Comparison of ENCODE assay signal across 17 cellular contexts in genomic region chr1:225937048-225937968, GRCh38. TPM values are rescaled to one million over a fixed set of nuclear protein-coding genes. Genes with fewer than 3 reads are reported as not detected.
A peak's percentile ranks its signal among the peaks of the same experiment; 100 is the strongest.
DNase-seq lines count a peak whose midpoint lies in the region; TF ChIP-seq lines count a peak whose summit lies in the region.
"Had no signal": no experiment of that assay in that cellular context is flagged by ENCODE, and none has a peak within 500 bp of the region (broad histone marks: within the 10 kb centered on the region; RNA-seq: fewer than 3 reads in every experiment).

No MANE protein-coding gene starts in this region.

- H3K4me3 ChIP-seq in BLaER1 treated with 17β-estradiol and CSF1 and Interleukin-3, amounts not matched to agents 10 nM and 100 nM = no peak overlapping the region
- H3K4me3 ChIP-seq in MM.1S (ENCODE audit: low read length) = no peak overlapping the region
- peak overlapping the region; percentile 88 for H3K4me3 ChIP-seq in endodermal cell (ENCODE audit: low read length)
- H3K4me3 ChIP-seq in osteoblast (ENCODE audit: insufficient read depth, low read length) = no peak overlapping the region
- H3K4me3 ChIP-seq: SJCRH30 had no signal

- no peaks in the 10 kb centered on the region for H3K36me3 ChIP-seq in BLaER1 treated with 17β-estradiol and CSF1 and Interleukin-3, amounts not matched to agents 10 nM and 100 nM
- H3K36me3 ChIP-seq in MM.1S (replicated peaks; ENCODE audit: insufficient read depth, low read length) (no peaks in the 10 kb centered on the region), endodermal cell (ENCODE audit: control insufficient read depth, insufficient read depth, low read length) (peaks cover 39% of the 10 kb centered on the region), osteoblast (ENCODE audit: insufficient read depth, low read length) (no peaks in the 10 kb centered on the region)
- H3K36me3 ChIP-seq: SJCRH30 had no signal

- peaks cover 30% of the 10 kb centered on the region for H3F3A ChIP-seq in MM.1S (ENCODE audit: insufficient read depth, low read length)

- H3K27me3 Mint-ChIP-seq in endodermal cell (ENCODE audit: insufficient read depth) = no peaks in the 10 kb centered on the region
- peaks cover 0 to 2% (median 0%) of the 10 kb centered on the region in 3 donors for H3K27me3 Mint-ChIP-seq in immature natural killer cell (ENCODE audit: low read depth in 3 of 3)

- no peaks in the 10 kb centered on the region for H3K27me3 ChIP-seq in BLaER1 treated with 17β-estradiol and CSF1 and Interleukin-3, amounts not matched to agents 10 nM and 100 nM
- H3K27me3 ChIP-seq in MM.1S (replicated peaks; ENCODE audit: insufficient read depth, low read length) (no peaks in the 10 kb centered on the region), endodermal cell (ENCODE audit: control insufficient read depth, insufficient read depth, low read length, poor library complexity, severe bottlenecking) (no peaks in the 10 kb centered on the region), osteoblast (ENCODE audit: insufficient read depth, low read length) (no peaks in the 10 kb centered on the region)
- H3K27me3 ChIP-seq: SJCRH30 had no signal

- no peaks in the 10 kb centered on the region for H3K9me2 ChIP-seq in MM.1S (replicated peaks; ENCODE audit: insufficient read depth, low read length)

- H3K9me3 ChIP-seq in BLaER1 treated with 17β-estradiol and CSF1 and Interleukin-3, amounts not matched to agents 10 nM and 100 nM (replicated peaks in 1 of 11) = no peaks in the 10 kb centered on the region
- H3K9me3 ChIP-seq in MM.1S (replicated peaks; ENCODE audit: insufficient read depth, low read length) (no peaks in the 10 kb centered on the region), endodermal cell (ENCODE audit: control insufficient read depth, low read length) (no peaks in the 10 kb centered on the region), osteoblast (ENCODE audit: low read depth, low read length) (no peaks in the 10 kb centered on the region)
- H3K9me3 ChIP-seq: SJCRH30 had no signal

- DNase-seq in MM.1S (no peak), endodermal cell (no peak), osteoblast (ENCODE audit: insufficient read length, low spot score, missing footprints) (peak; percentile 81), NCI-H2107 treated with DMSO at 0.1 percent for 48 hours (lab: John Stamatoyannopoulos, UW; ENCODE audit: unreplicated experiment) (no peak), AML-193 (lab: John Stamatoyannopoulos, UW) (no peak), immature natural killer cell (no peak)
- DNase-seq: CD8-positive, alpha-beta T cell; NCI-H1092 treated with DMSO at 0.1 percent for 48 hours; NCI-H226; NCI-H526 treated with DMSO at 0.1 percent for 48 hours; NK-92 treated with Interleukin-12 subunit alpha and Interleukin-12 subunit beta, amount 100 ng/mL, for 24 hours; SJCRH30 had no signal

- no peaks in the 10 kb centered on the region for H4K20me1 ChIP-seq in BLaER1 treated with 17β-estradiol and CSF1 and Interleukin-3, amounts not matched to agents 10 nM and 100 nM
- no peaks in the 10 kb centered on the region for H4K20me1 ChIP-seq in MM.1S (ENCODE audit: insufficient read depth, low read length)
- H4K20me1 ChIP-seq in osteoblast (ENCODE audit: insufficient read depth, low read length) = no peaks in the 10 kb centered on the region

- no peaks in the 10 kb centered on the region for H3K9me3 Mint-ChIP-seq in endodermal cell
- H3K9me3 Mint-ChIP-seq in immature natural killer cell = peaks cover 0 to 2% (median 0%) of the 10 kb centered on the region in 6 donors
- H3K9me3 Mint-ChIP-seq: CD8-positive, alpha-beta T cell had no signal

- H3K4me2 ChIP-seq in BLaER1 treated with 17β-estradiol and CSF1 and Interleukin-3, amounts not matched to agents 10 nM and 100 nM = peak overlapping the region in 8 of 11 experiments; percentile 1 to 56 (median 38); a peak in 12 of 22 replicates
- H3K4me2 ChIP-seq in MM.1S (ENCODE audit: low read depth, low read length) = no peak overlapping the region
- H3K4me2 ChIP-seq in osteoblast (ENCODE audit: insufficient read depth, low read length) = no peak overlapping the region

- peak overlapping the region; percentile 69 for H3K4me3 Mint-ChIP-seq in endodermal cell
- H3K4me3 Mint-ChIP-seq in immature natural killer cell = no peak overlapping the region
- H3K4me3 Mint-ChIP-seq: B cell; CD8-positive, alpha-beta T cell had no signal

- H3K4me1 ChIP-seq in BLaER1 treated with 17β-estradiol and CSF1 and Interleukin-3, amounts not matched to agents 10 nM and 100 nM = peaks cover 6 to 34% (median 18%) of the 10 kb centered on the region in 10 experiments; a peak in 15 of 20 replicates
- H3K4me1 ChIP-seq in MM.1S (ENCODE audit: low read length) (peaks cover 37% of the 10 kb centered on the region), endodermal cell (ENCODE audit: control insufficient read depth, insufficient read depth, low read length) (peaks cover 5% of the 10 kb centered on the region), osteoblast (ENCODE audit: insufficient read depth, low read length) (no peaks in the 10 kb centered on the region)

- TF ChIP-seq CTCF in MM.1S (IDR thresholded peaks at IDR 0.05; ENCODE audit: low read length) (no peak), endodermal cell (conservative IDR thresholded peaks at IDR 0.05) (no peak), osteoblast (IDR thresholded peaks at IDR 0.05; ENCODE audit: extremely low read depth, low read depth, low read length) (no peak)

- H3K36me3 Mint-ChIP-seq in endodermal cell (ENCODE audit: low read depth) (peaks cover 12% of the 10 kb centered on the region), immature natural killer cell (no peaks in the 10 kb centered on the region)
- H3K36me3 Mint-ChIP-seq: CD8-positive, alpha-beta T cell had no signal

- WGBS in endodermal cell (ENCODE audit: insufficient coverage in 1 of 2, insufficient read length in 1 of 2), 2 experiments = 95% methylated on average over 15 to 21 of the region's 21 CpGs

- H3K9ac ChIP-seq in BLaER1 treated with 17β-estradiol and CSF1 and Interleukin-3, amounts not matched to agents 10 nM and 100 nM = peak overlapping the region in 3 of 11 experiments; percentile 11 to 19 (median 15); a peak in 2 of 22 replicates
- H3K9ac ChIP-seq in MM.1S (ENCODE audit: low read length) (no peak overlapping the region), endodermal cell (ENCODE audit: extremely low read depth, low read length, poor library complexity, severe bottlenecking) (peak overlapping the region; percentile 96)

- H3K79me2 ChIP-seq in MM.1S (ENCODE audit: low read length) (peaks cover 10% of the 10 kb centered on the region), osteoblast (ENCODE audit: insufficient read depth, low read length) (no peaks in the 10 kb centered on the region)

- H3K4me1 Mint-ChIP-seq in endodermal cell (peaks cover 22% of the 10 kb centered on the region), immature natural killer cell (no peaks in the 10 kb centered on the region)

- H3K27ac Mint-ChIP-seq in endodermal cell (peak overlapping the region; percentile 44), immature natural killer cell (no peak overlapping the region)
- H3K27ac Mint-ChIP-seq: B cell; CD8-positive, alpha-beta T cell had no signal

- H2AFZ ChIP-seq in MM.1S (ENCODE audit: low read length) (no peak overlapping the region; the same call in 1 of the 2 replicates), osteoblast (ENCODE audit: low read length) (peak overlapping the region; percentile 68)

- H3K27ac ChIP-seq in BLaER1 treated with 17β-estradiol and CSF1 and Interleukin-3, amounts not matched to agents 10 nM and 100 nM = no peak overlapping the region
- H3K27ac ChIP-seq in MM.1S (ENCODE audit: low read length) = peak overlapping the region; percentile 18; the same call in 1 of the 2 replicates
- no peak overlapping the region for H3K27ac ChIP-seq in endodermal cell (ENCODE audit: low read depth, low read length)
- no peak overlapping the region for H3K27ac ChIP-seq in osteoblast (ENCODE audit: low read depth, low read length)
- H3K27ac ChIP-seq: RWPE1, SJCRH30 had no signal

RNA-seq across cellular contexts. Expression of gene LEFTY2, which starts 3.7 kb away (rescaled TPM):
- total RNA-seq in endodermal cell = 100 to 1,000 TPM; 272 to 938 TPM
- polyA plus RNA-seq in endodermal cell (2013, experiment 1 of 2) = 318 TPM
- 376 TPM for polyA plus RNA-seq in endodermal cell (2013, experiment 2 of 2)
- not detected in 2 replicates for total RNA-seq in osteoblast
- polyA plus RNA-seq in immature natural killer cell = not detected
- total RNA-seq: B cell; CD8-positive, alpha-beta T cell; Daoy; MCF 10A had no signal

RNA-seq across cellular contexts. Expression of gene PYCR2, which starts 13.3 kb away (rescaled TPM):
- total RNA-seq in endodermal cell (100 to 1,000 TPM in 1 of 2 donors, 10 to 100 TPM in 1; 94.5 to 101 TPM), osteoblast (25.9 and 29.0 TPM in 2 replicates)
- polyA plus RNA-seq in endodermal cell (2013, experiment 1 of 2) = 74.6 TPM
- polyA plus RNA-seq in endodermal cell (2013, experiment 2 of 2) = 71.4 TPM
- 100 to 1,000 TPM in 1 of 3 donors, 10 to 100 TPM in 2; 62.0 to 106 (median 72.0) TPM for polyA plus RNA-seq in immature natural killer cell

RNA-seq across cellular contexts. Expression of gene LEFTY1, which starts 48.4 kb away (rescaled TPM):
- total RNA-seq in endodermal cell (100 to 1,000 TPM in 1 of 2 donors, 10 to 100 TPM in 1; 76.0 to 660 TPM), osteoblast (under 0.01 TPM in 1 of 2 replicates, not detected in the other)
- polyA plus RNA-seq in endodermal cell (2013, experiment 1 of 2) = 184 TPM
- 274 TPM for polyA plus RNA-seq in endodermal cell (2013, experiment 2 of 2)
- polyA plus RNA-seq in immature natural killer cell = not detected
- total RNA-seq: B cell; CD8-positive, alpha-beta T cell; Daoy; MCF 10A had no signal

RNA-seq across cellular contexts. Expression of gene TMEM63A, which starts 55.1 kb away (rescaled TPM):
- total RNA-seq in endodermal cell = 100 to 1,000 TPM; 194 to 232 TPM
- 34.7 TPM for polyA plus RNA-seq in endodermal cell (2013, experiment 1 of 2)
- polyA plus RNA-seq in endodermal cell (2013, experiment 2 of 2) = 38.8 TPM
- total RNA-seq in osteoblast = 23.2 and 31.5 TPM in 2 replicates
- polyA plus RNA-seq in immature natural killer cell = 10 to 100 TPM; 10.1 to 27.4 (median 11.1) TPM

Comparison
In these comparisons a context has a peak if more than half of its experiments do, and no peak if none do; other contexts are left out.
1. H3K4me2 ChIP-seq: peak in BLaER1 treated with 17β-estradiol and CSF1 and Interleukin-3, amounts not matched to agents 10 nM and 100 nM (8 of 11); none in MM.1S (single experiment) and osteoblast (single experiment).
2. RNA of gene LEFTY2, which starts 3.7 kb away (total RNA-seq): 272 to 938 TPM in endodermal cell; not detected in osteoblast; every median in the first group is over 100 times any median in the second.
3. RNA of gene LEFTY1, which starts 48.4 kb away (total RNA-seq): 76.0 to 660 TPM in endodermal cell; under 0.01 TPM in osteoblast; every median in the first group is over 10 times any median in the second.